ENCODE assay signal across 25 cellular contexts in the genomic region with DNA sequence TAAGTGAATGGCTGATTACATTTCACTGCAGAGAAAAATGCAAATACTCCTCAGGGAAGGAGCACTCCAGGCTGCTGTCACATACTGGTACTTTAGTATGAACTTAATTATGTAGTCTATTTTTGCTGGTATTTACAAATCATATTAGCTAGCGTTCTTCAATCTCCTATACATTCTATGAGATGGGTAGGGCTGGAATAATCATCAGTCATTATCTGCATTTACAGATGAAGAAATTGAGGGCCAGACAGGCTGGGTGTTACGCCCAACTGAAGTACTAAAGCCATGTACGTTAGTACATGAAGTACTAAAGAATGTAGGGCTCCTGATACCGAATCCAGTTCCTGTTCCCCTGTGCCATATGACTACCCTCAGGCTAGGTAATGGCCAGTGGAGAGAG. TPM values are rescaled to one million over a fixed set of nuclear protein-coding genes. Genes with fewer than 3 reads are reported as not detected.
DNase-seq lines count a peak whose midpoint lies in the region; ATAC-seq and TF ChIP-seq lines count a peak whose summit lies in the region.
"Had no signal": no experiment of that assay in that cellular context is flagged by ENCODE, and none has a peak within 500 bp of the region (broad histone marks: within the 10 kb centered on the region; RNA-seq: fewer than 3 reads in every experiment).

No MANE protein-coding gene starts in this region.

- no peak for TF ChIP-seq CTCF in omental fat pad (IDR thresholded peaks at IDR 0.05)

- no peak overlapping the region for H2AFZ ChIP-seq in trophoblast cell (ENCODE audit: insufficient read depth, low read length, poor library complexity)

- no peaks in the 10 kb centered on the region for H3K79me1 ChIP-seq in trophoblast cell (ENCODE audit: low read length)

- H3K36me3 ChIP-seq in trophoblast cell (ENCODE audit: control insufficient read depth in 1 of 2, insufficient read depth in 2 of 2, low read length in 2 of 2) = no peaks in the 10 kb centered on the region
- H3K36me3 ChIP-seq: BE2C, BLaER1 had no signal

- H3K9me3 ChIP-seq in trophoblast cell (ENCODE audit: insufficient read depth, low read depth, low read length) = peaks cover 2% of the 10 kb centered on the region
- H3K9me3 ChIP-seq: BE2C had no signal

- ATAC-seq in omental fat pad (ENCODE audit: low FRiP score) = no peak

- H3K9ac ChIP-seq in trophoblast cell (ENCODE audit: low read length) = no peak overlapping the region
- H3K9ac ChIP-seq: BLaER1 had no signal

- no peak overlapping the region for H4K8ac ChIP-seq in trophoblast cell (ENCODE audit: low read depth, low read length)

- no CpG with 5 or more reads among the region's 4 CpGs for WGBS in trophoblast cell (ENCODE audit: extremely low coverage, insufficient coverage, insufficient read length)

- H3K27ac ChIP-seq in trophoblast cell (ENCODE audit: low read depth, low read length) = no peak overlapping the region
- H3K27ac ChIP-seq: BLaER1 had no signal

- H3K23ac ChIP-seq in trophoblast cell (ENCODE audit: low read length) = no peak overlapping the region

- H3K4me1 ChIP-seq in trophoblast cell (ENCODE audit: control insufficient read depth in 1 of 2, insufficient read depth in 2 of 2, low read length in 2 of 2) = no peaks in the 10 kb centered on the region
- H3K4me1 ChIP-seq: BLaER1 had no signal

- H4K12ac ChIP-seq in trophoblast cell (ENCODE audit: low read depth, low read length) = no peak overlapping the region

- H3K18ac ChIP-seq in trophoblast cell (ENCODE audit: low read length) = no peak overlapping the region

- H3K4me3 ChIP-seq in trophoblast cell (ENCODE audit: low read depth, low read length) = no peak overlapping the region
- H3K4me3 ChIP-seq: BLaER1 had no signal

- H4K91ac ChIP-seq in trophoblast cell (ENCODE audit: low read depth, low read length) = no peak overlapping the region

- H2AK5ac ChIP-seq in trophoblast cell (ENCODE audit: low read length) = no peak overlapping the region

- H2BK120ac ChIP-seq in trophoblast cell (ENCODE audit: insufficient read depth, low read length, poor library complexity) = no peak overlapping the region

- no peak overlapping the region for H3K4ac ChIP-seq in trophoblast cell (ENCODE audit: low read depth, low read length)

- no peak overlapping the region for H3K4me2 ChIP-seq in trophoblast cell (ENCODE audit: low read length)
- H3K4me2 ChIP-seq: BLaER1 had no signal

- DNase-seq in NCI-H526 treated with DMSO at 0.1 percent for 48 hours (lab: John Stamatoyannopoulos, UW) (peak; percentile 24), RPMI7951 (ENCODE audit: low read depth) (peak; percentile 31), trophoblast cell (peak; percentile 63 to 84), omental fat pad (ENCODE audit: low spot score) (no peak)
- no peak for DNase-seq in activated effector memory CD4-positive, alpha-beta T cell treated with Interleukin-2 at 50 U/mL for 16 hours
- no peak for DNase-seq in stimulated activated CD4-positive, alpha-beta T cell treated with anti-CD3 and anti-CD28 coated beads, Interleukin-4, amount 100 ng/mL, for 24 hours
- DNase-seq: 8988T; ACHN; BE2C; C1 segment of cervical spinal cord; CD4-positive, alpha-beta memory T cell; CD4-positive, CD25-positive, alpha-beta regulatory T cell; CD8-positive, alpha-beta memory T cell; COR-L47; DMS 273 treated with DMSO at 0.1 percent for 48 hours; DMS153; DMS53; DMS79; DND-41; EL; GF-D8 had no signal

- H3K14ac ChIP-seq in trophoblast cell (ENCODE audit: low read length) = no peak overlapping the region

- H3K27me3 ChIP-seq in trophoblast cell (ENCODE audit: insufficient read depth, low read length) = no peaks in the 10 kb centered on the region
- H3K27me3 ChIP-seq: BE2C, BLaER1 had no signal

- H2BK12ac ChIP-seq in trophoblast cell (ENCODE audit: low read length) = no peak overlapping the region

- no peaks in the 10 kb centered on the region for H3K79me2 ChIP-seq in trophoblast cell (ENCODE audit: control insufficient read depth, insufficient read depth, low read length, poor library complexity)

- no peak overlapping the region for H2BK5ac ChIP-seq in trophoblast cell (ENCODE audit: low read depth, low read length, poor library complexity)

RNA-seq across cellular contexts. Expression of a gene that starts 37.6 kb away (rescaled TPM):
- total RNA-seq in RPMI7951 (2014; rRNA removed; shearing (Covaris generic)) = not detected in 2 replicates
- polyA plus RNA-seq in trophoblast cell (2013) = 0.18 and 0.22 TPM in 2 replicates
- under 1 TPM in 1 of 4 donors, not detected in 3; 0.79 TPM for total RNA-seq in omental fat pad
- total RNA-seq: A673; CD4-positive, alpha-beta memory T cell; CD4-positive, CD25-positive, alpha-beta regulatory T cell; CD8-positive, alpha-beta memory T cell; Daoy had no signal
- polyA plus RNA-seq: CD14-positive monocyte; CD4-positive, alpha-beta memory T cell; CD8-positive, alpha-beta memory T cell had no signal

Comparison
In these comparisons a context has a peak if more than half of its experiments do, and no peak if none do; other contexts are left out.
1. DNase-seq: peak in NCI-H526 treated with DMSO at 0.1 percent for 48 hours (single experiment), RPMI7951 (single experiment) and trophoblast cell (2 of 2); none in activated effector memory CD4-positive, alpha-beta T cell treated with Interleukin-2 at 50 U/mL for 16 hours (single experiment), omental fat pad (single experiment) and stimulated activated CD4-positive, alpha-beta T cell treated with anti-CD3 and anti-CD28 coated beads, Interleukin-4, amount 100 ng/mL, for 24 hours (single experiment).